In genomic region chr9:113886003-113886324, GRCh38 we compare ENCODE assay signal across 1 cellular context.
TF ChIP-seq lines count a peak whose summit lies in the region.

No MANE protein-coding gene starts in this region.

TF ChIP-seq in K562, 482 proteins besides CTCF, POLR2A, EP300 and RAD21 (continued from another document):
- TF ChIP-seq AFF4 (CRISPR knock-in tag; IDR thresholded peaks at IDR 0.05) (no peak), FOSL1 (tag; conservative IDR thresholded peaks at IDR 0.05) (no peak), HDAC1 (IDR thresholded peaks at IDR 0.05) (no peak), ZNF764 (CRISPR knock-in tag; IDR thresholded peaks at IDR 0.05; ENCODE audit: low read depth) (no peak), TCF7 (IDR thresholded peaks at IDR 0.05; ENCODE audit: borderline replicate concordance) (no peak), SIRT6 (IDR thresholded peaks at IDR 0.05; ENCODE audit: low read depth, low read length) (no peak), ATF6 (CRISPR knock-in tag; IDR thresholded peaks at IDR 0.05) (no peak), VEZF1 (CRISPR knock-in tag; IDR thresholded peaks at IDR 0.05) (no peak), GABPA (tag; conservative IDR thresholded peaks at IDR 0.05; ENCODE audit: low read depth) (no peak), ZHX1 (conservative IDR thresholded peaks at IDR 0.05; ENCODE audit: low read length) (no peak), NFE2 (IDR thresholded peaks at IDR 0.05; ENCODE audit: low read depth) (no peak), ZNF644 (tag; IDR thresholded peaks at IDR 0.05; ENCODE audit: low read depth) (no peak)
